In genomic region chr7:157302314-157302711, GRCh38 we compare ENCODE assay signal across 8 cellular contexts. TPM values are rescaled to one million over a fixed set of nuclear protein-coding genes. Genes with fewer than 3 reads are reported as not detected.
A peak's percentile ranks its signal among the peaks of the same experiment; 100 is the strongest.
DNase-seq lines count a peak whose midpoint lies in the region; ATAC-seq and TF ChIP-seq lines count a peak whose summit lies in the region.

No MANE protein-coding gene starts in this region.

- peak overlapping the region; percentile 34 for H3K27ac ChIP-seq in CD8-positive, alpha-beta T cell (ENCODE audit: low read depth, low read length)
- H3K27ac ChIP-seq in mesenchymal stem cell (ENCODE audit: low read length, poor library complexity, severe bottlenecking): no peak overlapping the region

- ATAC-seq in CD8-positive, alpha-beta T cell: peak; percentile 96
- ATAC-seq in GM19463 (IDR thresholded peaks at IDR 0.05; ENCODE audit: unreplicated experiment): peak; percentile 97
- peak; percentile 82 for ATAC-seq in HG03520 (IDR thresholded peaks at IDR 0.05; ENCODE audit: unreplicated experiment)

- H3K4me2 ChIP-seq in mesenchymal stem cell (ENCODE audit: low read length, poor library complexity, severe bottlenecking): no peak overlapping the region

- intact Hi-C loops in CD8-positive, alpha-beta T cell (cut with DNase I, micrococcal nuclease): loop anchor here (1.0 kb wide), 2 partner anchors 35 to 38 kb away; partner anchors contain the start of gene DNAJB6 (in 1 of the 2)

- H3K27me3 ChIP-seq in CD8-positive, alpha-beta T cell (ENCODE audit: insufficient read depth, low read length): no peaks in the 10 kb centered on the region
- no peaks in the 10 kb centered on the region for H3K27me3 ChIP-seq in mesenchymal stem cell (ENCODE audit: control insufficient read depth in 1 of 2, insufficient read depth in 1 of 2, low read length in 2 of 2)

- no peak overlapping the region for H4K91ac ChIP-seq in mesenchymal stem cell (ENCODE audit: low read length)

- H3K14ac ChIP-seq in mesenchymal stem cell (ENCODE audit: low read length in 2 of 2): no peak overlapping the region

- H3K4me3 Mint-ChIP-seq in CD8-positive, alpha-beta T cell: peak overlapping the region; percentile 79
- peak overlapping the region; percentile 56 for H3K4me3 Mint-ChIP-seq in activated naive CD4-positive, alpha-beta T cell treated with anti-CD3 and anti-CD28 coated beads, Interleukin-2, amount 50 U/mL, for 24 hours

- H3K4ac ChIP-seq in mesenchymal stem cell (ENCODE audit: low read depth in 1 of 2, low read length in 2 of 2): no peak overlapping the region

- H3K18ac ChIP-seq in mesenchymal stem cell (ENCODE audit: low read depth in 1 of 2, low read length in 2 of 2): no peak overlapping the region

- H2BK15ac ChIP-seq in mesenchymal stem cell (ENCODE audit: low read depth, poor library complexity, severe bottlenecking): no peak overlapping the region

- no peaks in the 10 kb centered on the region for H3K9me3 ChIP-seq in CD8-positive, alpha-beta T cell (ENCODE audit: low read length)
- H3K9me3 ChIP-seq in mesenchymal stem cell (ENCODE audit: control insufficient read depth, low read length): no peaks in the 10 kb centered on the region

- H2BK12ac ChIP-seq in mesenchymal stem cell (ENCODE audit: low read length in 2 of 2): no peak overlapping the region

- no peak overlapping the region for H4K8ac ChIP-seq in mesenchymal stem cell (ENCODE audit: low read length)

- POLR2A ChIA-PET in CD8-positive, alpha-beta T cell (lab: Charles Lee): interaction anchor here (1.2 to 1.6 kb wide), 2 partner anchors 34 to 36 kb away, joined by 5 to 12 read pairs; no protein-coding TSS in a partner anchor

- no peak overlapping the region for H2BK120ac ChIP-seq in mesenchymal stem cell (ENCODE audit: low read depth, low read length)

- H3K36me3 ChIP-seq in CD8-positive, alpha-beta T cell (ENCODE audit: insufficient read depth, low read length): no peaks in the 10 kb centered on the region
- H3K36me3 ChIP-seq in mesenchymal stem cell (ENCODE audit: control insufficient read depth in 1 of 2, insufficient read depth in 2 of 2, low read depth in 1 of 2, low read length in 2 of 2): peaks cover 0 to 8% of the 10 kb centered on the region in 2 experiments

- peaks cover 19% of the 10 kb centered on the region for H3K4me1 ChIP-seq in CD8-positive, alpha-beta T cell (ENCODE audit: insufficient read depth, low read length)
- peaks cover 22% of the 10 kb centered on the region for H3K4me1 ChIP-seq in mesenchymal stem cell (ENCODE audit: control insufficient read depth, insufficient read depth, low read depth, low read length)

- no peak overlapping the region for H2AK5ac ChIP-seq in mesenchymal stem cell (ENCODE audit: low read length, severe bottlenecking)

- H3K4me1 Mint-ChIP-seq in CD8-positive, alpha-beta T cell (ENCODE audit: low read depth): peaks cover 31% of the 10 kb centered on the region
- H3K4me1 Mint-ChIP-seq in activated naive CD4-positive, alpha-beta T cell treated with anti-CD3 and anti-CD28 coated beads, Interleukin-2, amount 50 U/mL, for 24 hours: peaks cover 38% of the 10 kb centered on the region

- H3K9ac ChIP-seq in mesenchymal stem cell (ENCODE audit: low read length): no peak overlapping the region

- TF ChIP-seq CTCF in CD8-positive, alpha-beta T cell (IDR thresholded peaks at IDR 0.05): no peak

- DNase-seq in CD8-positive, alpha-beta T cell: peak; percentile 68 to 92 (median 83)
- DNase-seq in SW 1271 (lab: John Stamatoyannopoulos, UW): peak; percentile 67 to 83
- peak; percentile 95 for DNase-seq in kidney tubule cell (ENCODE audit: low spot score)
- DNase-seq in stimulated activated CD8-positive, alpha-beta memory T cell treated with anti-CD3 and anti-CD28 coated beads, Interleukin-2, amount 100 ng/mL, for 48 hours (ENCODE audit: low read depth in 2 of 2): peak; percentile 73 to 83
- DNase-seq in mesenchymal stem cell: no peak

- H3K79me1 ChIP-seq in mesenchymal stem cell (replicated peaks; ENCODE audit: low read length, poor library complexity, severe bottlenecking): no peaks in the 10 kb centered on the region

- no peak overlapping the region for H2AFZ ChIP-seq in mesenchymal stem cell (ENCODE audit: low read depth, low read length)

- H2BK5ac ChIP-seq in mesenchymal stem cell (ENCODE audit: low read depth, low read length, poor library complexity, severe bottlenecking): no peak overlapping the region

- H3K9me3 Mint-ChIP-seq in CD8-positive, alpha-beta T cell: no peaks in the 10 kb centered on the region
- no peaks in the 10 kb centered on the region for H3K9me3 Mint-ChIP-seq in activated naive CD4-positive, alpha-beta T cell treated with anti-CD3 and anti-CD28 coated beads, Interleukin-2, amount 50 U/mL, for 24 hours

- no peak overlapping the region for H3K23ac ChIP-seq in mesenchymal stem cell (ENCODE audit: low read length in 2 of 2)

- H3K27me3 Mint-ChIP-seq in CD8-positive, alpha-beta T cell (ENCODE audit: low read depth): no peaks in the 10 kb centered on the region
- no peaks in the 10 kb centered on the region for H3K27me3 Mint-ChIP-seq in activated naive CD4-positive, alpha-beta T cell treated with anti-CD3 and anti-CD28 coated beads, Interleukin-2, amount 50 U/mL, for 24 hours

- peak overlapping the region; percentile 93 for H3K27ac Mint-ChIP-seq in CD8-positive, alpha-beta T cell
- H3K27ac Mint-ChIP-seq in activated naive CD4-positive, alpha-beta T cell treated with anti-CD3 and anti-CD28 coated beads, Interleukin-2, amount 50 U/mL, for 24 hours: peak overlapping the region; percentile 91

- 81% methylated on average over 11 of the region's 11 CpGs for WGBS in mesenchymal stem cell

- CTCF ChIA-PET in CD8-positive, alpha-beta T cell (lab: Charles Lee): interaction anchor here (0.6 to 0.9 kb wide), 3 partner anchors 28 to 52 kb away, joined by 3 to 4 read pairs (median 3); no protein-coding TSS in a partner anchor

- H3K4me3 ChIP-seq in CD8-positive, alpha-beta T cell (ENCODE audit: low read depth, low read length): peak overlapping the region; percentile 25
- no peak overlapping the region for H3K4me3 ChIP-seq in mesenchymal stem cell (ENCODE audit: insufficient read depth in 1 of 2, low read depth in 1 of 2, low read length in 2 of 2)

- H3K36me3 Mint-ChIP-seq in CD8-positive, alpha-beta T cell: no peaks in the 10 kb centered on the region
- no peaks in the 10 kb centered on the region for H3K36me3 Mint-ChIP-seq in activated naive CD4-positive, alpha-beta T cell treated with anti-CD3 and anti-CD28 coated beads, Interleukin-2, amount 50 U/mL, for 24 hours

RNA-seq across cellular contexts. Expression of gene DNAJB6, which starts 34.5 kb away (rescaled TPM):
- total RNA-seq in CD8-positive, alpha-beta T cell: 100 to 1,000 TPM; 312 to 335 TPM
- polyA plus RNA-seq in mesenchymal stem cell (2013, experiment 1 of 2): 177 TPM
- polyA plus RNA-seq in mesenchymal stem cell (2013, experiment 2 of 2): 148 TPM
